ENCODE assay signal across 1 cellular context in the genomic region with DNA sequence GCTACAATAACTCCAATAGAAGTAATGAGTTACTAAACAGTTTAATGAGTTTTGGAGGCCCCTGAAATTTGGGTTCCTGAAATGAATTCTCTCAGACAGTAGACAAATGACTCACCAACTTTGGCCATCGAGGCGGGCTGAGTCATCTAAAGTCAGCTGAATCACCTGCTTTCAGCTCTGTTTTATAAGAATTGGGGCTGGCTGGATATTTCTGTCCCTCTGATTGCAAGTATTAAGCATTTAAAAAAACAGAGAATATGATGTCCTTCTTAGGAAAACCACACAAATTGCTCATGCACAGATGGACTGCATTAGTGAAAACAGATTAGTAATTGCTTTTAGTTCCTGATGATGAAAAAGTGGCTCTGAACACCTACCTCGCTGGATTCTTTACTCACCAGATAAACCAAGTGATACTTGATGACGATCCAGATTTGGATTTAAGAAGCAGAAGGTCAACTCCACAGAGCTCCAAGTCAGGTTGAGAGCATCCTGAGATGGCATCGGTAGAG.
TF ChIP-seq lines count a peak whose summit lies in the region.

No MANE protein-coding gene starts in this region.

TF ChIP-seq in GM12878, 131 proteins besides CTCF, POLR2A, EP300 and RAD21 (continued from another document and continues in another):
- TF ChIP-seq POLR2AphosphoS5 (IDR thresholded peaks at IDR 0.05; ENCODE audit: low read length) (no peak), RELB (IDR thresholded peaks at IDR 0.05; ENCODE audit: low read depth) (peak; percentile 40; the same call in 1 of the 2 replicates), RAD51 (IDR thresholded peaks at IDR 0.05) (no peak), JUND (IDR thresholded peaks at IDR 0.05; ENCODE audit: low read depth, low read length) (no peak), ZNF622 (IDR thresholded peaks at IDR 0.05) (no peak), TBL1XR1 (IDR thresholded peaks at IDR 0.05; ENCODE audit: low read depth, low read length) (no peak), BHLHE40 (IDR thresholded peaks at IDR 0.05; ENCODE audit: borderline replicate concordance in 1 of 2, low read depth in 2 of 2, low read length in 1 of 2) (peak in 1 of 2 experiments; percentile 36; a peak in 1 of 4 replicates), NBN (IDR thresholded peaks at IDR 0.05) (no peak), YY1 (IDR thresholded peaks at IDR 0.05; ENCODE audit: low read depth, low read length) (no peak), DPF2 (IDR thresholded peaks at IDR 0.05) (peak; percentile 80), BACH1 (IDR thresholded peaks at IDR 0.05; ENCODE audit: borderline replicate concordance) (peak; percentile 95; the same call in 1 of the 2 replicates), IKZF1 (conservative IDR thresholded peaks at IDR 0.05) (peak; percentile 36), ZNF217 (IDR thresholded peaks at IDR 0.05) (peak; percentile 58), NFXL1 (IDR thresholded peaks at IDR 0.05; ENCODE audit: borderline replicate concordance) (no peak), JUNB (IDR thresholded peaks at IDR 0.05) (peak; percentile 80), SIX5 (IDR thresholded peaks at IDR 0.05; ENCODE audit: low read depth, low read length, severe bottlenecking) (no peak), HCFC1 (IDR thresholded peaks at IDR 0.05; ENCODE audit: low read length) (no peak), HDAC2 (IDR thresholded peaks at IDR 0.05) (no peak), SKIL (IDR thresholded peaks at IDR 0.05; ENCODE audit: low read depth, poor library complexity, severe bottlenecking) (peak; percentile 81), MYC (IDR thresholded peaks at IDR 0.05; ENCODE audit: insufficient read depth, insufficient read length, insufficient replicate concordance, low read length, severe bottlenecking) (no peak), PAX8 (IDR thresholded peaks at IDR 0.05) (no peak), CEBPB (IDR thresholded peaks at IDR 0.05; ENCODE audit: borderline replicate concordance in 1 of 2, low read depth in 2 of 2, low read length in 2 of 2) (no peak), BMI1 (IDR thresholded peaks at IDR 0.05; ENCODE audit: borderline replicate concordance) (0 out of 2 replicates have a peak, but pooled peaks have one; percentile 38), MLLT1 (IDR thresholded peaks at IDR 0.05) (no peak), NFYA (IDR thresholded peaks at IDR 0.05; ENCODE audit: borderline replicate concordance, low read depth, low read length) (no peak), PBX3 (IDR thresholded peaks at IDR 0.05; ENCODE audit: insufficient replicate concordance, low read depth, low read length) (no peak), GABPA (IDR thresholded peaks at IDR 0.05; ENCODE audit: low read depth) (0 out of 2 replicates have a peak, but pooled peaks have one; percentile 38), IKZF2 (IDR thresholded peaks at IDR 0.05) (peak in 1 of 2 experiments; percentile 40; a peak in 3 of 4 replicates), MTA2 (IDR thresholded peaks at IDR 0.05; ENCODE audit: low read depth) (peak; percentile 87), NR2C2 (IDR thresholded peaks at IDR 0.05; ENCODE audit: borderline replicate concordance, control insufficient read depth, insufficient read length, low read depth) (no peak), RUNX3 (IDR thresholded peaks at IDR 0.05; ENCODE audit: low read length) (peak; percentile 43; the same call in 1 of the 2 replicates), USF2 (IDR thresholded peaks at IDR 0.05; ENCODE audit: borderline replicate concordance, low read depth, low read length) (no peak), ZBTB4 (CRISPR knock-in tag; IDR thresholded peaks at IDR 0.05) (no peak), MEF2A (IDR thresholded peaks at IDR 0.05; ENCODE audit: insufficient read depth, low read depth, low read length) (0 out of 2 replicates have a peak, but pooled peaks have one; percentile 29), MTA3 (IDR thresholded peaks at IDR 0.05; ENCODE audit: borderline replicate concordance, low read length) (no peak), HDGF (IDR thresholded peaks at IDR 0.05) (no peak)
- TF ChIP-seq, protein P1, sequence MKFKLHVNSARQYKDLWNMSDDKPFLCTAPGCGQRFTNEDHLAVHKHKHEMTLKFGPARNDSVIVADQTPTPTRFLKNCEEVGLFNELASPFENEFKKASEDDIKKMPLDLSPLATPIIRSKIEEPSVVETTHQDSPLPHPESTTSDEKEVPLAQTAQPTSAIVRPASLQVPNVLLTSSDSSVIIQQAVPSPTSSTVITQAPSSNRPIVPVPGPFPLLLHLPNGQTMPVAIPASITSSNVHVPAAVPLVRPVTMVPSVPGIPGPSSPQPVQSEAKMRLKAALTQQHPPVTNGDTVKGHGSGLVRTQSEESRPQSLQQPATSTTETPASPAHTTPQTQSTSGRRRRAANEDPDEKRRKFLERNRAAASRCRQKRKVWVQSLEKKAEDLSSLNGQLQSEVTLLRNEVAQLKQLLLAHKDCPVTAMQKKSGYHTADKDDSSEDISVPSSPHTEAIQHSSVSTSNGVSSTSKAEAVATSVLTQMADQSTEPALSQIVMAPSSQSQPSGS (IDR thresholded peaks at IDR 0.05; ENCODE audit: low read length): peak; percentile 57; the same call in 1 of the 2 replicates
- TF ChIP-seq, protein P2, sequence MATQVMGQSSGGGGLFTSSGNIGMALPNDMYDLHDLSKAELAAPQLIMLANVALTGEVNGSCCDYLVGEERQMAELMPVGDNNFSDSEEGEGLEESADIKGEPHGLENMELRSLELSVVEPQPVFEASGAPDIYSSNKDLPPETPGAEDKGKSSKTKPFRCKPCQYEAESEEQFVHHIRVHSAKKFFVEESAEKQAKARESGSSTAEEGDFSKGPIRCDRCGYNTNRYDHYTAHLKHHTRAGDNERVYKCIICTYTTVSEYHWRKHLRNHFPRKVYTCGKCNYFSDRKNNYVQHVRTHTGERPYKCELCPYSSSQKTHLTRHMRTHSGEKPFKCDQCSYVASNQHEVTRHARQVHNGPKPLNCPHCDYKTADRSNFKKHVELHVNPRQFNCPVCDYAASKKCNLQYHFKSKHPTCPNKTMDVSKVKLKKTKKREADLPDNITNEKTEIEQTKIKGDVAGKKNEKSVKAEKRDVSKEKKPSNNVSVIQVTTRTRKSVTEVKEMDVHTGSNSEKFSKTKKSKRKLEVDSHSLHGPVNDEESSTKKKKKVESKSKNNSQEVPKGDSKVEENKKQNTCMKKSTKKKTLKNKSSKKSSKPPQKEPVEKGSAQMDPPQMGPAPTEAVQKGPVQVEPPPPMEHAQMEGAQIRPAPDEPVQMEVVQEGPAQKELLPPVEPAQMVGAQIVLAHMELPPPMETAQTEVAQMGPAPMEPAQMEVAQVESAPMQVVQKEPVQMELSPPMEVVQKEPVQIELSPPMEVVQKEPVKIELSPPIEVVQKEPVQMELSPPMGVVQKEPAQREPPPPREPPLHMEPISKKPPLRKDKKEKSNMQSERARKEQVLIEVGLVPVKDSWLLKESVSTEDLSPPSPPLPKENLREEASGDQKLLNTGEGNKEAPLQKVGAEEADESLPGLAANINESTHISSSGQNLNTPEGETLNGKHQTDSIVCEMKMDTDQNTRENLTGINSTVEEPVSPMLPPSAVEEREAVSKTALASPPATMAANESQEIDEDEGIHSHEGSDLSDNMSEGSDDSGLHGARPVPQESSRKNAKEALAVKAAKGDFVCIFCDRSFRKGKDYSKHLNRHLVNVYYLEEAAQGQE (IDR thresholded peaks at IDR 0.05; ENCODE audit: low read depth, low read length): no peak
